8 cellular contexts compared by ENCODE assay signal in the genomic region with DNA sequence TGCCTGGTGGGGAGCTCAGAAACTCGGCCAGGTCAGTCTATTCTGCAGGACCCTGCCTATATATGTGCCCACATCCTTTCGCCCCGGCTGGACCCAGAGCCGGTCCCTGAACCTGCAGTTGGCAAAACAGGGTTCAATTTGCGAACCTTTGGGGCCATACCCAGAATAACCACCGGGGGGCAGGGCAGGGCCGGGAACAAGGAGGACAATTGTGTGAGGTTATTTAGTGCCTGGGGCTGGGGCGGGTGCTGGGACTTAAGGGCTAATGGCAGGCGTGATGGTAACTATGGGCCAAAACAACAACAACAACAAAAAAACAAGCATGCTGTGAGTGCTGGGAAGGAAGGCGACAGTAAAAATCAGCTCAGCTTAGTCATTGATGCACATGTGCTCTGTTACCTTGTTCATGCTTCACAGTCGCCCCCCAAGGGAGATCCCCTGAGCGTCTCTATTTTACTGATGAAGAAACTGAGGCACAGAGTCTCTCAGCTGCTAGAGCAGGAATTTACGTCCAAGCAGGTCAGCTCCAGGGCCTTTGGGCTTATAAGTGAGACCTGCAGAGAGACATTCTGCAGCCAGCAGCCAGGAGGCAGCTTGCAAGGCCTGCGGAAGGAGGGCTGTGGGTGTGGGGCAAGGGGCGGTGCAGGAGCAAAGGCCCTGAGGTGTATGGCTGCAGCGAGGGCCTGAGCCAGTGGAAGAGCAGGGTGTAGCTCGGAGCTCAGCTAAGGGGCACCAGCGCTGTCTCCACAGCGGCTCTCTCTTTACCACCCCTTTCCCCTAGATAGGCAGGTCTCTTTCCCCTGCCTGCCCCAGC.
DNase-seq lines count a peak whose midpoint lies in the region; ATAC-seq and TF ChIP-seq lines count a peak whose summit lies in the region.

No MANE protein-coding gene starts in this region.

- H3K36me3 ChIP-seq in BJ (ENCODE audit: control insufficient read depth, insufficient read depth, low read length) (no peaks in the 10 kb centered on the region; the same call in 1 of the 2 replicates), mucosa of descending colon (ENCODE audit: low read depth) (no peaks in the 10 kb centered on the region)

- H3K36me3 Mint-ChIP-seq in activated CD8-positive, alpha-beta T cell treated with anti-CD3 and anti-CD28 coated beads, Interleukin-2, amount 10 ng/mL, durations not matched to agents 7 days and 5 days (ENCODE audit: low read depth): peaks cover 1% of the 10 kb centered on the region

- H3K9me3 ChIP-seq in mucosa of descending colon: no peaks in the 10 kb centered on the region

- H3K4me3 ChIP-seq in BJ (ENCODE audit: low read depth, low read length) (no peak overlapping the region), mucosa of descending colon (no peak overlapping the region)

- no peaks in the 10 kb centered on the region for H3K27me3 ChIP-seq in BJ (ENCODE audit: control insufficient read depth, insufficient read depth, low read length)

- ATAC-seq in GM21576 (IDR thresholded peaks at IDR 0.05; ENCODE audit: unreplicated experiment) (peak; percentile 54), mucosa of descending colon (peak; percentile 75)
- peak; percentile 59 for ATAC-seq in activated CD8-positive, alpha-beta T cell treated with anti-CD3 and anti-CD28 coated beads, Interleukin-2, amount 10 ng/mL, durations not matched to agents 7 days and 5 days

- no peaks in the 10 kb centered on the region for H3K4me1 Mint-ChIP-seq in activated CD8-positive, alpha-beta T cell treated with anti-CD3 and anti-CD28 coated beads, Interleukin-2, amount 10 ng/mL, durations not matched to agents 7 days and 5 days (ENCODE audit: low read depth)

- intact Hi-C loops in mucosa of descending colon (cut with DNase I, micrococcal nuclease): loop anchor here (2.0 to 5.0 kb wide), 2 partner anchors 280 to 285 kb away; no protein-coding TSS in a partner anchor

- H3K4me3 Mint-ChIP-seq in activated CD8-positive, alpha-beta T cell treated with anti-CD3 and anti-CD28 coated beads, Interleukin-2, amount 10 ng/mL, durations not matched to agents 7 days and 5 days: no peak overlapping the region

- no peaks in the 10 kb centered on the region for H3K4me1 ChIP-seq in mucosa of descending colon (ENCODE audit: low read depth)

- CTCF ChIA-PET in BJ (lab: Yijun Ruan, JAX): interaction anchor here (0.6 to 6.1 kb wide), 24 partner anchors 9 to 587 kb away, joined by 3 to 60 read pairs (median 4); no protein-coding TSS in a partner anchor
- CTCF ChIA-PET in activated CD8-positive, alpha-beta T cell treated with anti-CD3 and anti-CD28 coated beads, Interleukin-2, amount 10 ng/mL, durations not matched to agents 7 days and 5 days (lab: Charles Lee): interaction anchor here (0.6 to 2.4 kb wide), 10 partner anchors 10 to 538 kb away, joined by 3 to 25 read pairs (median 3); no protein-coding TSS in a partner anchor

- DNase-seq in BJ (ENCODE audit: low read depth) (peak; percentile 4), NCI-H460 (ENCODE audit: extremely low read depth, low read depth) (peak; percentile 69), epidermal melanocyte (ENCODE audit: insufficient read length, low spot score) (peak; percentile 51), mucosa of descending colon (peak in 2 of 3 donors; percentile 79 to 82), MV-4-11 (lab: John Stamatoyannopoulos, UW) (no peak)
- DNase-seq in activated CD8-positive, alpha-beta T cell treated with anti-CD3 and anti-CD28 coated beads, Interleukin-2, amount 10 ng/mL, durations not matched to agents 7 days and 5 days: peak; percentile 70
- peak; percentile 25 to 50 (median 38) for DNase-seq in stimulated activated naive CD4-positive, alpha-beta T cell (lab: John Stamatoyannopoulos, UW)

- H3K27me3 Mint-ChIP-seq in activated CD8-positive, alpha-beta T cell treated with anti-CD3 and anti-CD28 coated beads, Interleukin-2, amount 10 ng/mL, durations not matched to agents 7 days and 5 days (ENCODE audit: low read depth): peaks cover 2% of the 10 kb centered on the region

- POLR2A ChIA-PET in BJ (lab: Charles Lee): no interaction called here
- POLR2A ChIA-PET in activated CD8-positive, alpha-beta T cell treated with anti-CD3 and anti-CD28 coated beads, Interleukin-2, amount 10 ng/mL, durations not matched to agents 7 days and 5 days (lab: Charles Lee): interaction anchor here (0.5 to 0.6 kb wide), 2 partner anchors 917 to 1326 kb away, joined by 3 read pairs; no protein-coding TSS in a partner anchor

- peak; percentile 89 for TF ChIP-seq CTCF in BJ (IDR thresholded peaks at IDR 0.05; ENCODE audit: insufficient read depth, low read depth, low read length)
- TF ChIP-seq CTCF in mucosa of descending colon (IDR thresholded peaks at IDR 0.05): peak; percentile 60

- H3K27ac Mint-ChIP-seq in activated CD8-positive, alpha-beta T cell treated with anti-CD3 and anti-CD28 coated beads, Interleukin-2, amount 10 ng/mL, durations not matched to agents 7 days and 5 days: no peak overlapping the region

- no peaks in the 10 kb centered on the region for H3K9me3 Mint-ChIP-seq in activated CD8-positive, alpha-beta T cell treated with anti-CD3 and anti-CD28 coated beads, Interleukin-2, amount 10 ng/mL, durations not matched to agents 7 days and 5 days (ENCODE audit: insufficient read depth)
